In genomic region chr1:168629466-168629865, GRCh38 we compare ENCODE assay signal across 1 cellular context.
TF ChIP-seq lines count a peak whose summit lies in the region.

No MANE protein-coding gene starts in this region.

TF ChIP-seq in HCT116, 20 proteins besides CTCF, POLR2A, EP300 and RAD21 (continued from another document):
- TF ChIP-seq ZBTB33 (IDR thresholded peaks at IDR 0.05; ENCODE audit: extremely low read depth, insufficient replicate concordance, low read length) = no peak
- TF ChIP-seq FOSL1 (IDR thresholded peaks at IDR 0.05; ENCODE audit: low read depth) = no peak
- no peak for TF ChIP-seq EZH2 (IDR thresholded peaks at IDR 0.05)
- TF ChIP-seq CEBPB (IDR thresholded peaks at IDR 0.05; ENCODE audit: low read depth) = no peak
- TF ChIP-seq SP1 (IDR thresholded peaks at IDR 0.05; ENCODE audit: low read depth) = no peak
